22 cellular contexts compared by ENCODE assay signal in the genomic region with DNA sequence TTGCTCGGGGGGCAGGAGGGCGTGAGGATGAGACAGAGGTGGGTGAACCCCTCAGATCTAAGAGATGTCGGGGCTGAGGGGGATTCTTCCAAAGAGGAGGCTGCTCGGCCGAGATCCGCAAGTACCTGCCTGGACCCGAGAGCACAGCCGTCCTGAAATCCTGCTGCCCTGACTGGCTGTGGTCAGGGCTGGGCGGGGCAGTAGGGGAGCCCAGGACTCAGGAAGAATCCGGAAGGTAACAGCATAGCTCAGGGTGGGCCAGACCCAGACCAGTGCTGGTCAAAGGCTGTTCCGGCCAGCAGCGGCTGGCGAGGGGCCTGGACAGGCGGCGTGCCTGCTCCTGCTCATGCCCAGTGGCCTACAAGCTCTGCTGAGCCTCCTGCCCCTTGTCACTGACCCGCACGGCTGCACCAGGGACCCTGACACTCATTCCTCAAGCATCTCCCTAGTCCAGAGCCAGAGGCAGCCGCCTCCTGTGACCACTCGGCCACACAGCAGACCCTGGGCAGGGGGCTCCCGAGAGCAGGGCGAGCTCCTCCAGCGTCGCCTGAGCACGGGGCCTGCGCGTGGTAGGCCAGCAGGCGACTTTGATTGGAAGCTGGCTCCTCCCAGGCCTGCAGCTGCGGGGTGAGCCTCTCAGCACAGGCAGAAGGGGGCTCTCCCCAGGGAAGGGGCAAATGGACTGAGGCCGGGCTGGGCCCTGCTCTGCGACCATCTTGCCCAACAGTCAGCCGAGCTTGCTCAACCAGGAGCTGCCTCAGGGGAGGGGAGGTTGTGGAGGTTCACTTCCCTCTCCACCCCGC. TPM values are rescaled to one million over a fixed set of nuclear protein-coding genes. Genes with fewer than 3 reads are reported as not detected.
DNase-seq lines count a peak whose midpoint lies in the region; ATAC-seq and TF ChIP-seq lines count a peak whose summit lies in the region.
"Had no signal": no experiment of that assay in that cellular context is flagged by ENCODE, and none has a peak within 500 bp of the region (broad histone marks: within the 10 kb centered on the region; RNA-seq: fewer than 3 reads in every experiment).

No MANE protein-coding gene starts in this region.

- H3K4me2 ChIP-seq in neural progenitor cell, result no peak overlapping the region

- H3K9me3 ChIP-seq in NT2/D1 (ENCODE audit: insufficient read depth, low read length) (peaks cover 4% of the 10 kb centered on the region; the same call in 1 of the 2 replicates), neural progenitor cell (ENCODE audit: low read depth) (no peaks in the 10 kb centered on the region)
- no peaks in the 10 kb centered on the region for H3K9me3 ChIP-seq in CD4-positive, alpha-beta memory T cell (ENCODE audit: control insufficient read depth in 1 of 2, low read length in 2 of 2)

- no peak for TF ChIP-seq CTCF in neural progenitor cell (IDR thresholded peaks at IDR 0.05)

- POLR2A ChIA-PET in HEK293T (lab: Yijun Ruan, JAX), result no interaction called here
- POLR2A ChIA-PET in CD4-positive, alpha-beta memory T cell (lab: Charles Lee; ENCODE audit: partially characterized antibody), result interaction anchor here (2.2 kb wide), 1 partner anchor 17 kb away, joined by 7 read pairs; a partner anchor contains a TSS

- peak; percentile 23 for ATAC-seq in Right ventricle myocardium superior (ENCODE audit: poor library complexity)
- ATAC-seq in activated CD4-positive, CD25-positive, alpha-beta regulatory T cell treated with anti-CD3 and anti-CD28 coated beads, Interleukin-2, amount 50 U/mL, for 24 hours, result no peak
- ATAC-seq: activated T-cell treated with anti-CD3 and anti-CD28 coated beads, Interleukin-2, amount 50 U/mL, for 4 hours; GM12878 had no signal

- peaks cover 20% of the 10 kb centered on the region for H3K27me3 Mint-ChIP-seq in neural progenitor cell (ENCODE audit: insufficient read depth, low read depth)
- peaks cover 5 to 11% of the 10 kb centered on the region in 2 donors for H3K27me3 Mint-ChIP-seq in CD4-positive, alpha-beta memory T cell

- H3K79me2 ChIP-seq in neural progenitor cell (ENCODE audit: low read depth), result no peaks in the 10 kb centered on the region

- H3K36me3 Mint-ChIP-seq in neural progenitor cell, result no peaks in the 10 kb centered on the region
- H3K36me3 Mint-ChIP-seq in CD4-positive, alpha-beta memory T cell, result peaks cover 0 to 2% of the 10 kb centered on the region in 2 donors
- H3K36me3 Mint-ChIP-seq: IgD-negative memory B cell had no signal

- H3F3A ChIP-seq in neural progenitor cell (ENCODE audit: low read depth), result peaks cover 11% of the 10 kb centered on the region

- H3K4me3 Mint-ChIP-seq in neural progenitor cell, result no peak overlapping the region
- no peak overlapping the region for H3K4me3 Mint-ChIP-seq in CD4-positive, alpha-beta memory T cell
- H3K4me3 Mint-ChIP-seq: activated T-cell treated with anti-CD3 and anti-CD28 coated beads, Interleukin-2, amount 50 U/mL, for 4 hours; stimulated activated naive CD8-positive, alpha-beta T cell treated with anti-CD3 and anti-CD28 coated beads, Interleukin-15, Interleukin-2, amounts not matched to agents 100 ng/mL and 50 ng/mL, for 24 hours had no signal

- CTCF ChIA-PET in HEK293T (lab: Yijun Ruan, JAX), result interaction anchor here (0.6 kb wide), 1 partner anchor 28 kb away, joined by 3 read pairs; no protein-coding TSS in a partner anchor
- CTCF ChIA-PET in CD4-positive, alpha-beta memory T cell (lab: Charles Lee; ENCODE audit: partially characterized antibody), result interaction anchor here (2.2 to 2.3 kb wide), 2 partner anchors 48 to 50 kb away, joined by 7 to 10 read pairs; no protein-coding TSS in a partner anchor

- H3K27me3 ChIP-seq in NT2/D1 (ENCODE audit: insufficient read depth, insufficient read length) (peaks cover 21% of the 10 kb centered on the region), neural progenitor cell (peaks cover 35% of the 10 kb centered on the region)
- H3K27me3 ChIP-seq in CD4-positive, alpha-beta memory T cell (ENCODE audit: insufficient read depth, low read length), result no peaks in the 10 kb centered on the region

- H2AFZ ChIP-seq in neural progenitor cell (replicated peaks), result no peak overlapping the region

- DNase-seq in D341Med (ENCODE audit: low spot score), result peak; percentile 19
- DNase-seq in NT2/D1 (ENCODE audit: low read depth, low spot score), result no peak
- peak; percentile 79 for DNase-seq in Right ventricle myocardium superior
- DNase-seq in neural progenitor cell (ENCODE audit: low spot score), result peak; percentile 60
- no peak for DNase-seq in HEK293T (ENCODE audit: extremely low spot score)
- DNase-seq in NCI-H2081 (lab: John Stamatoyannopoulos, UW), result no peak
- DNase-seq in CD4-positive, alpha-beta memory T cell, result no peak
- DNase-seq: activated CD4-positive, alpha-beta T cell treated with anti-CD3 and anti-CD28 coated beads for 1 hour; activated T-cell treated with anti-CD3 and anti-CD28 coated beads, Interleukin-2, amount 50 U/mL, for 4 hours; cortex of kidney; DMS79 treated with DMSO at 0.1 percent for 48 hours; GOT3; NCI-H187; stimulated activated CD4-positive, alpha-beta T cell treated with anti-CD3 and anti-CD28 coated beads, Interleukin-4, amount 100 ng/mL, for 4 hours had no signal

- peaks cover 13% of the 10 kb centered on the region for H3K4me1 Mint-ChIP-seq in neural progenitor cell
- H3K4me1 Mint-ChIP-seq in CD4-positive, alpha-beta memory T cell, result peaks cover 0 to 11% (median 5%) of the 10 kb centered on the region in 4 donors

- peak overlapping the region; percentile 2 for H3K9ac ChIP-seq in NT2/D1 (ENCODE audit: insufficient read length, low read depth)
- H3K9ac ChIP-seq in neural progenitor cell, result no peak overlapping the region

- H3K36me3 ChIP-seq in NT2/D1 (ENCODE audit: insufficient read depth, insufficient read length, low read length) (no peaks in the 10 kb centered on the region), neural progenitor cell (no peaks in the 10 kb centered on the region)
- no peaks in the 10 kb centered on the region for H3K36me3 ChIP-seq in CD4-positive, alpha-beta memory T cell (ENCODE audit: insufficient read depth, low read length)

- no peaks in the 10 kb centered on the region for H3K9me3 Mint-ChIP-seq in neural progenitor cell
- H3K9me3 Mint-ChIP-seq in CD4-positive, alpha-beta memory T cell, result no peaks in the 10 kb centered on the region
- H3K9me3 Mint-ChIP-seq: activated T-cell treated with anti-CD3 and anti-CD28 coated beads, Interleukin-2, amount 50 U/mL, for 4 hours; IgD-negative memory B cell; stimulated activated naive CD8-positive, alpha-beta T cell treated with anti-CD3 and anti-CD28 coated beads, Interleukin-15, Interleukin-2, amounts not matched to agents 100 ng/mL and 50 ng/mL, for 24 hours had no signal

- H3K27ac ChIP-seq in neural progenitor cell, result no peak overlapping the region
- no peak overlapping the region for H3K27ac ChIP-seq in CD4-positive, alpha-beta memory T cell (ENCODE audit: low read depth, low read length)
- H3K27ac ChIP-seq: SK-N-MC had no signal

- peaks cover 24% of the 10 kb centered on the region for H3K4me1 ChIP-seq in NT2/D1 (ENCODE audit: insufficient read depth, insufficient read length)
- H3K4me1 ChIP-seq in neural progenitor cell, result peaks cover 5% of the 10 kb centered on the region
- H3K4me1 ChIP-seq in CD4-positive, alpha-beta memory T cell (ENCODE audit: insufficient read depth, low read length), result peaks cover 5% of the 10 kb centered on the region

- no peak overlapping the region for H3K27ac Mint-ChIP-seq in neural progenitor cell
- no peak overlapping the region for H3K27ac Mint-ChIP-seq in CD4-positive, alpha-beta memory T cell
- H3K27ac Mint-ChIP-seq: stimulated activated naive CD8-positive, alpha-beta T cell treated with anti-CD3 and anti-CD28 coated beads, Interleukin-15, Interleukin-2, amounts not matched to agents 100 ng/mL and 50 ng/mL, for 24 hours had no signal

- H4K20me1 ChIP-seq in neural progenitor cell (ENCODE audit: low read depth), result peaks cover 21% of the 10 kb centered on the region

- H3K4me3 ChIP-seq in NT2/D1 (ENCODE audit: insufficient read length, low read depth), result no peak overlapping the region
- no peak overlapping the region for H3K4me3 ChIP-seq in neural progenitor cell
- no peak overlapping the region for H3K4me3 ChIP-seq in CD4-positive, alpha-beta memory T cell (ENCODE audit: low read length in 2 of 2)
- H3K4me3 ChIP-seq: GM12878, SK-N-MC had no signal

- intact Hi-C loops in Right ventricle myocardium superior (cut with DNase I), result no loop called here
- intact Hi-C loops in CD4-positive, alpha-beta memory T cell (cut with micrococcal nuclease), result no loop called here

TF ChIP-seq in HEK293T, 16 proteins besides CTCF, POLR2A, EP300 and RAD21 (continues in another document):
- TF ChIP-seq SP1 (IDR thresholded peaks at IDR 0.05), result no peak
- no peak for TF ChIP-seq ZNF384 (IDR thresholded peaks at IDR 0.05)
- no peak for TF ChIP-seq CTBP1 (IDR thresholded peaks at IDR 0.05; ENCODE audit: borderline replicate concordance)
- TF ChIP-seq L3MBTL2 (conservative IDR thresholded peaks at IDR 0.05), result no peak
- no peak for TF ChIP-seq SUZ12 (IDR thresholded peaks at IDR 0.05)
- TF ChIP-seq NFRKB (IDR thresholded peaks at IDR 0.05), result no peak
- no peak for TF ChIP-seq TARDBP (IDR thresholded peaks at IDR 0.05)
- no peak for TF ChIP-seq ELF4 (IDR thresholded peaks at IDR 0.05)
- no peak for TF ChIP-seq HDGF (IDR thresholded peaks at IDR 0.05; ENCODE audit: borderline replicate concordance)
- TF ChIP-seq FOXK2 (IDR thresholded peaks at IDR 0.05), result no peak
- no peak for TF ChIP-seq FOXA1 (IDR thresholded peaks at IDR 0.05)
- TF ChIP-seq, protein P1, sequence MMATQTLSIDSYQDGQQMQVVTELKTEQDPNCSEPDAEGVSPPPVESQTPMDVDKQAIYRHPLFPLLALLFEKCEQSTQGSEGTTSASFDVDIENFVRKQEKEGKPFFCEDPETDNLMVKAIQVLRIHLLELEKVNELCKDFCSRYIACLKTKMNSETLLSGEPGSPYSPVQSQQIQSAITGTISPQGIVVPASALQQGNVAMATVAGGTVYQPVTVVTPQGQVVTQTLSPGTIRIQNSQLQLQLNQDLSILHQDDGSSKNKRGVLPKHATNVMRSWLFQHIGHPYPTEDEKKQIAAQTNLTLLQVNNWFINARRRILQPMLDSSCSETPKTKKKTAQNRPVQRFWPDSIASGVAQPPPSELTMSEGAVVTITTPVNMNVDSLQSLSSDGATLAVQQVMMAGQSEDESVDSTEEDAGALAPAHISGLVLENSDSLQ (IDR thresholded peaks at IDR 0.05), result no peak

RNA-seq across cellular contexts. Expression of a gene that starts 3.1 kb away (rescaled TPM):
- total RNA-seq in Right ventricle myocardium superior, result 6.4 TPM
- 0.30 and 2.0 TPM in 2 replicates for total RNA-seq in neural progenitor cell (ENCODE audit: low replicate concordance)
- 1 to 10 TPM; 9.7 to 10.0 TPM for total RNA-seq in CD4-positive, alpha-beta memory T cell
- 1 to 10 TPM; 5.1 to 7.9 TPM for polyA plus RNA-seq in CD4-positive, alpha-beta memory T cell

RNA-seq across cellular contexts. Expression of a gene that starts 17.7 kb away (rescaled TPM):
- 8.0 TPM for total RNA-seq in Right ventricle myocardium superior
- 15.1 and 17.9 TPM in 2 replicates for total RNA-seq in neural progenitor cell (ENCODE audit: low replicate concordance)
- total RNA-seq in CD4-positive, alpha-beta memory T cell, result 10 to 100 TPM; 46.2 to 50.0 TPM
- polyA plus RNA-seq in CD4-positive, alpha-beta memory T cell, result 10 to 100 TPM; 20.5 to 20.8 TPM

RNA-seq across cellular contexts. Expression of a gene that starts 25.4 kb away (rescaled TPM):
- total RNA-seq in Right ventricle myocardium superior (not detected), neural progenitor cell (ENCODE audit: low replicate concordance) (0.06 TPM in 1 of 2 replicates, not detected in the other)
- total RNA-seq in CD4-positive, alpha-beta memory T cell, result not detected
- polyA plus RNA-seq in CD4-positive, alpha-beta memory T cell, result not detected
- total RNA-seq: activated T-cell treated with anti-CD3 and anti-CD28 coated beads, Interleukin-2, amount 50 U/mL, for 4 hours; fibroblast of lung; GM12878; mononuclear cell; pulmonary artery endothelial cell had no signal
- polyA plus RNA-seq: fibroblast of lung, GM12878, IgD-negative memory B cell had no signal

Comparison
In these comparisons a context has a peak if more than half of its experiments do, and no peak if none do; other contexts are left out.
1. DNase-seq: peak in D341Med (single experiment), Right ventricle myocardium superior (single experiment) and neural progenitor cell (single experiment); none in NT2/D1 (single experiment), HEK293T (single experiment), NCI-H2081 (0 of 2) and CD4-positive, alpha-beta memory T cell (0 of 5).